24 cellular contexts compared by ENCODE assay signal in the genomic region with DNA sequence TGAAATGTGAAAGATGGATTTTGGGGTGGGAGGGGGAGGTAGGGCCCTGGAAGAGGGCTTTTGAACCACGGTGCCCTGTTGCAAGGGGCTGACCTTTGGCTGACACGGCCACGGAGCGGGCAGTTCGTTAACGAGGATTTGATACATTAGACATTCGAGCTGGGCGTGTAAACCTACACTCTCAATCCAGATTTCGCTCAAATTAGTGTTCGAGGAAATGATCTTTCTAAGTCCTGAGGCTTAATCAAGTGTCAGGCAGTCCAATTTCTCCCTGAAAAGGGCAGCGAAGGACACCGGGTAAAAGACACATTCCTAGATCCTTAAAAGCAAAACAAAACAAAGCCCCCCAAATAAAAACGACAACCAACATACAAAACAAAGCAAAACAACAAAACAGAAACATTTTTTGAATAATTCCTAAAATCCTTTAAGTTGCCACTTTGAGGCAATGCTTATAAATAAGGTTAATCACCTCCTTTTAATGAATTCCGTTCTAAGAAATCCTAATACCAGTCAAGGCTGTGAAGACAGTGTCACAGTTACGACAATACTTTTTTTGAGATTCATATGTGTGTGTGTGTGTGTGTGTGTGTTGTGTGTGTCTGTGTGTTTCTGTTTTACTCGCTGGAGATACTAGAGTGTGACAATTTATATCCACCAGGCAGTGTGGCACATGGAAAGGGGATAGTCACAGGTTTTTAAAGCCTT. TPM values are rescaled to one million over a fixed set of nuclear protein-coding genes. Genes with fewer than 3 reads are reported as not detected.
A peak's percentile ranks its signal among the peaks of the same experiment; 100 is the strongest.
DNase-seq lines count a peak whose midpoint lies in the region; ATAC-seq and TF ChIP-seq lines count a peak whose summit lies in the region.
"Had no signal": no experiment of that assay in that cellular context is flagged by ENCODE, and none has a peak within 500 bp of the region (broad histone marks: within the 10 kb centered on the region; RNA-seq: fewer than 3 reads in every experiment).

No MANE protein-coding gene starts in this region.

- peak overlapping the region; percentile 91 for H3K27ac ChIP-seq in cingulate gyrus (ENCODE audit: low read depth, low read length)
- H3K27ac ChIP-seq: A549; BLaER1 treated with 17β-estradiol and CSF1 and Interleukin-3, amounts not matched to agents 10 nM and 100 nM; esophagus muscularis mucosa; spleen; testis had no signal

- peaks cover 3% of the 10 kb centered on the region for H3K36me3 Mint-ChIP-seq in activated CD8-positive, alpha-beta memory T cell treated with anti-CD3 and anti-CD28 coated beads, Interleukin-2, amount 10 ng/mL, durations not matched to agents 7 days and 5 days
- no peaks in the 10 kb centered on the region for H3K36me3 Mint-ChIP-seq in nephron progenitor cell (ENCODE audit: low read depth)

- TF ChIP-seq CTCF in nephron progenitor cell (IDR thresholded peaks at IDR 0.05), result no peak

- H3K4me3 Mint-ChIP-seq in activated CD8-positive, alpha-beta memory T cell treated with anti-CD3 and anti-CD28 coated beads, Interleukin-2, amount 10 ng/mL, durations not matched to agents 7 days and 5 days, result no peak overlapping the region
- peak overlapping the region; percentile 79 for H3K4me3 Mint-ChIP-seq in nephron progenitor cell
- H3K4me3 Mint-ChIP-seq: dendritic cell treated with granulocyte-macrophage colony-stimulating factor and Interleukin-4, amounts not matched to agents 40 ng/mL and 50 ng/mL, for 4 days had no signal

- CTCF ChIA-PET in activated CD8-positive, alpha-beta memory T cell treated with anti-CD3 and anti-CD28 coated beads, Interleukin-2, amount 10 ng/mL, durations not matched to agents 7 days and 5 days (lab: Charles Lee), result interaction anchor here (1.4 kb wide), 1 partner anchor 10 kb away, joined by 3 read pairs; no protein-coding TSS in a partner anchor

- peak overlapping the region; percentile 36 for H3K27ac Mint-ChIP-seq in activated CD8-positive, alpha-beta memory T cell treated with anti-CD3 and anti-CD28 coated beads, Interleukin-2, amount 10 ng/mL, durations not matched to agents 7 days and 5 days
- no peak overlapping the region for H3K27ac Mint-ChIP-seq in nephron progenitor cell
- H3K27ac Mint-ChIP-seq: dendritic cell treated with granulocyte-macrophage colony-stimulating factor and Interleukin-4, amounts not matched to agents 40 ng/mL and 50 ng/mL, for 4 days; immature natural killer cell had no signal

- peaks cover 2% of the 10 kb centered on the region for H3K4me1 Mint-ChIP-seq in activated CD8-positive, alpha-beta memory T cell treated with anti-CD3 and anti-CD28 coated beads, Interleukin-2, amount 10 ng/mL, durations not matched to agents 7 days and 5 days
- H3K4me1 Mint-ChIP-seq in nephron progenitor cell, result peaks cover 41% of the 10 kb centered on the region
- H3K4me1 Mint-ChIP-seq: immature natural killer cell had no signal

- no peak for DNase-seq in activated CD8-positive, alpha-beta memory T cell treated with anti-CD3 and anti-CD28 coated beads, Interleukin-2, amount 10 ng/mL, durations not matched to agents 7 days and 5 days
- no peak for DNase-seq in activated CD8-positive, alpha-beta memory T cell treated with anti-CD3 and anti-CD28 coated beads, Interleukin-2, amount 50 U/mL, for 4 hours
- no peak for DNase-seq in nephron progenitor cell
- DNase-seq in COLO829 (ENCODE audit: low spot score), result no peak
- no peak for DNase-seq in DMS 273 treated with DMSO at 0.1 percent for 48 hours (lab: John Stamatoyannopoulos, UW)
- no peak for DNase-seq in hippocampal formation (lab: John Stamatoyannopoulos, UW)
- DNase-seq: activated CD4-positive, CD25-positive, alpha-beta regulatory T cell; activated effector memory CD4-positive, alpha-beta T cell treated with Interleukin-2 at 50 U/mL for 16 hours; aorta; immature natural killer cell; NCI-H774; SHP77 treated with DMSO at 0.1 percent for 48 hours; spleen; testis had no signal

- peaks cover 71% of the 10 kb centered on the region for H3K27me3 Mint-ChIP-seq in activated CD8-positive, alpha-beta memory T cell treated with anti-CD3 and anti-CD28 coated beads, Interleukin-2, amount 10 ng/mL, durations not matched to agents 7 days and 5 days
- H3K27me3 Mint-ChIP-seq in nephron progenitor cell (ENCODE audit: low read depth, poor library complexity), result peaks cover 96% of the 10 kb centered on the region

- H3K9me3 Mint-ChIP-seq in activated CD8-positive, alpha-beta memory T cell treated with anti-CD3 and anti-CD28 coated beads, Interleukin-2, amount 10 ng/mL, durations not matched to agents 7 days and 5 days (ENCODE audit: low read depth), result no peaks in the 10 kb centered on the region
- no peaks in the 10 kb centered on the region for H3K9me3 Mint-ChIP-seq in nephron progenitor cell

- no peak for TF ChIP-seq POLR2A in GM18505 (IDR thresholded peaks at IDR 0.05; ENCODE audit: borderline replicate concordance, extremely low read depth, insufficient read depth, insufficient read length)

- ATAC-seq in activated CD8-positive, alpha-beta memory T cell treated with anti-CD3 and anti-CD28 coated beads, Interleukin-2, amount 10 ng/mL, durations not matched to agents 7 days and 5 days, result no peak
- no peak for ATAC-seq in GM18505 (IDR thresholded peaks at IDR 0.05; ENCODE audit: unreplicated experiment)
- ATAC-seq: A549 had no signal

RNA-seq across cellular contexts. Expression of a gene that starts 13.2 kb away (rescaled TPM):
- total RNA-seq in activated CD8-positive, alpha-beta memory T cell treated with anti-CD3 and anti-CD28 coated beads, Interleukin-2, amount 10 ng/mL, durations not matched to agents 7 days and 5 days, result not detected
- total RNA-seq: esophagus muscularis mucosa; lung; spleen; T-helper 1 cell treated with Interleukin-12 subunit alpha and Interleukin-12 subunit beta and Interleukin-4 antibody, amounts not matched to agents 30 ng/mL and 1 ng/mL, for 36 hours had no signal

RNA-seq across cellular contexts. Expression of a gene that starts 16.0 kb away (rescaled TPM):
- total RNA-seq in activated CD8-positive, alpha-beta memory T cell treated with anti-CD3 and anti-CD28 coated beads, Interleukin-2, amount 10 ng/mL, durations not matched to agents 7 days and 5 days, result not detected
- total RNA-seq: esophagus muscularis mucosa; glomerular endothelial cell; lung; M059J; spleen; T-helper 1 cell treated with Interleukin-12 subunit alpha and Interleukin-12 subunit beta and Interleukin-4 antibody, amounts not matched to agents 30 ng/mL and 1 ng/mL, for 36 hours had no signal
